Comparison of ENCODE assay signal across 31 cellular contexts in the genomic region with DNA sequence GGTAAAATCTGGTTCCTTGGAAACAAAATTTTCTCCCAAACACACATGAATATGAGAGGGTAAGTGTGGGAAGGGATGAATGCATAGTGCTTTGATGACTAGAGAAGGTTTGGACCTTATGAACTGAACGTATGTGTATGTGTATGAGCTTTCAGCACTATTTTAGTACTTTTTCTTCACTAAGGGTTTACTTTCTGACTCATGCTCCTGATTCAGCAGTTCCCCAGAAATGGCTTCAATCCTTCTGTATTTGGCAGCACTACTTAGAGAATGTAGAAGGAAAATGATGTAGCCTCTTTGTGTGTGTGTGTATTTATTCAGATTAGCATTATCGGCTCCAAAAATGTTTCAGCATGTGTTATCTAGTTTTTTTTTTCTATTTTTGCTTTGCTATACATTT. TPM values are rescaled to one million over a fixed set of nuclear protein-coding genes. Genes with fewer than 3 reads are reported as not detected.
DNase-seq lines count a peak whose midpoint lies in the region; ATAC-seq, FAIRE-seq and TF ChIP-seq lines count a peak whose summit lies in the region.
"Had no signal": no experiment of that assay in that cellular context is flagged by ENCODE, and none has a peak within 500 bp of the region (broad histone marks: within the 10 kb centered on the region; RNA-seq: fewer than 3 reads in every experiment).

No MANE protein-coding gene starts in this region.

- H3K36me3 Mint-ChIP-seq in astrocyte (ENCODE audit: low read depth, unreplicated experiment): no peaks in the 10 kb centered on the region
- H3K36me3 Mint-ChIP-seq: activated naive CD8-positive, alpha-beta T cell treated with anti-CD3 and anti-CD28 coated beads, Interleukin-2, amount 10 ng/mL, durations not matched to agents 7 days and 5 days had no signal

- H3K4me2 ChIP-seq in MM.1S (ENCODE audit: low read depth, low read length) (no peak overlapping the region), astrocyte (ENCODE audit: low read length) (no peak overlapping the region), hepatocyte (no peak overlapping the region), smooth muscle cell (peak overlapping the region; percentile 48)
- H3K4me2 ChIP-seq: BLaER1 treated with 17β-estradiol and CSF1 and Interleukin-3, amounts not matched to agents 10 nM and 100 nM; KMS-11 had no signal

- WGBS in hepatocyte (ENCODE audit: low lambda C conversion rate, missing lambda C conversion rate): 49% methylated on average over 2 of the region's 2 CpGs
- 21% methylated on average over 2 of the region's 2 CpGs for whole genome bisulfite sequencing in smooth muscle cell (ENCODE audit: low lambda C conversion rate)

- H2AFZ ChIP-seq in MM.1S (ENCODE audit: low read length) (no peak overlapping the region), astrocyte (ENCODE audit: low read depth, low read length) (no peak overlapping the region), hepatocyte (peak overlapping the region; percentile 19), smooth muscle cell (ENCODE audit: low read depth) (peak overlapping the region; percentile 55)

- H3K9ac ChIP-seq in MM.1S (ENCODE audit: low read length) (no peak overlapping the region), astrocyte (ENCODE audit: low read length) (no peak overlapping the region), smooth muscle cell (ENCODE audit: low read depth) (no peak overlapping the region), kidney (ENCODE audit: low read length in 2 of 2) (no peak overlapping the region)
- H3K9ac ChIP-seq: BLaER1 treated with 17β-estradiol and CSF1 and Interleukin-3, amounts not matched to agents 10 nM and 100 nM; KMS-11 had no signal

- peaks cover 6% of the 10 kb centered on the region for H3K4me1 Mint-ChIP-seq in astrocyte (ENCODE audit: low read depth, unreplicated experiment)
- H3K4me1 Mint-ChIP-seq: activated CD4-positive, alpha-beta T cell treated with anti-CD3 and anti-CD28 coated beads for 36 hours; activated naive CD8-positive, alpha-beta T cell treated with anti-CD3 and anti-CD28 coated beads, Interleukin-2, amount 10 ng/mL, durations not matched to agents 7 days and 5 days had no signal

- peak overlapping the region; percentile 59 for H3K27ac Mint-ChIP-seq in astrocyte (ENCODE audit: unreplicated experiment)
- H3K27ac Mint-ChIP-seq: activated CD4-positive, alpha-beta T cell treated with anti-CD3 and anti-CD28 coated beads for 36 hours; activated naive CD8-positive, alpha-beta T cell treated with anti-CD3 and anti-CD28 coated beads, Interleukin-2, amount 10 ng/mL, durations not matched to agents 7 days and 5 days; progenitor cell of endocrine pancreas had no signal

- no peak for ATAC-seq in GM21360 (IDR thresholded peaks at IDR 0.05; ENCODE audit: unreplicated experiment)
- ATAC-seq in activated CD4-positive, CD25-positive, alpha-beta regulatory T cell treated with anti-CD3 and anti-CD28 coated beads, Interleukin-2, amount 50 U/mL, for 24 hours: no peak
- ATAC-seq: activated CD4-positive, alpha-beta T cell treated with anti-CD3 and anti-CD28 coated beads for 36 hours; foreskin keratinocyte; HCT116; left lobe of liver; SK-N-SH treated with all-trans-retinoic acid at 6 μM for 48 hours had no signal

- H3K4me3 Mint-ChIP-seq in astrocyte (ENCODE audit: unreplicated experiment): no peak overlapping the region
- H3K4me3 Mint-ChIP-seq: activated CD4-positive, alpha-beta T cell treated with anti-CD3 and anti-CD28 coated beads for 36 hours; activated naive CD8-positive, alpha-beta T cell treated with anti-CD3 and anti-CD28 coated beads, Interleukin-2, amount 10 ng/mL, durations not matched to agents 7 days and 5 days had no signal

- H3K4me1 ChIP-seq in MM.1S (ENCODE audit: low read length) (no peaks in the 10 kb centered on the region), astrocyte (ENCODE audit: insufficient read depth, low read length) (no peaks in the 10 kb centered on the region), hepatocyte (ENCODE audit: insufficient read depth) (no peaks in the 10 kb centered on the region), smooth muscle cell (ENCODE audit: low read depth) (no peaks in the 10 kb centered on the region), kidney (ENCODE audit: control insufficient read depth in 1 of 2, insufficient read depth in 1 of 2, low read depth in 1 of 2, low read length in 2 of 2) (no peaks in the 10 kb centered on the region)
- H3K4me1 ChIP-seq: BLaER1 treated with 17β-estradiol and CSF1 and Interleukin-3, amounts not matched to agents 10 nM and 100 nM; foreskin keratinocyte; upper lobe of left lung had no signal

- no peaks in the 10 kb centered on the region for H3K9me2 ChIP-seq in MM.1S (replicated peaks; ENCODE audit: insufficient read depth, low read length)
- no peaks in the 10 kb centered on the region for H3K9me2 ChIP-seq in hepatocyte (replicated peaks; ENCODE audit: insufficient read depth)

- H3K9me3 ChIP-seq in MM.1S (replicated peaks; ENCODE audit: insufficient read depth, low read length): no peaks in the 10 kb centered on the region
- H3K9me3 ChIP-seq in astrocyte (ENCODE audit: insufficient read depth, low read depth, low read length): no peaks in the 10 kb centered on the region
- H3K9me3 ChIP-seq in hepatocyte (ENCODE audit: low read depth): no peaks in the 10 kb centered on the region
- no peaks in the 10 kb centered on the region for H3K9me3 ChIP-seq in smooth muscle cell (replicated peaks; ENCODE audit: low read depth)
- H3K9me3 ChIP-seq in kidney (ENCODE audit: control insufficient read depth in 1 of 2, low read length in 2 of 2): no peaks in the 10 kb centered on the region
- H3K9me3 ChIP-seq: BLaER1 treated with 17β-estradiol and CSF1 and Interleukin-3, amounts not matched to agents 10 nM and 100 nM; upper lobe of left lung had no signal

- H3K79me2 ChIP-seq in MM.1S (ENCODE audit: low read length): no peaks in the 10 kb centered on the region
- H3K79me2 ChIP-seq in astrocyte (ENCODE audit: insufficient read depth, low read length): no peaks in the 10 kb centered on the region
- H3K79me2 ChIP-seq in hepatocyte: no peaks in the 10 kb centered on the region
- no peaks in the 10 kb centered on the region for H3K79me2 ChIP-seq in smooth muscle cell (ENCODE audit: low read depth)

- H4K20me1 ChIP-seq in MM.1S (ENCODE audit: insufficient read depth, low read length) (no peaks in the 10 kb centered on the region), astrocyte (ENCODE audit: insufficient read depth, low read length) (no peaks in the 10 kb centered on the region), hepatocyte (ENCODE audit: insufficient read depth, poor library complexity, severe bottlenecking) (no peaks in the 10 kb centered on the region), smooth muscle cell (ENCODE audit: low read depth) (no peaks in the 10 kb centered on the region)
- H4K20me1 ChIP-seq: BLaER1 treated with 17β-estradiol and CSF1 and Interleukin-3, amounts not matched to agents 10 nM and 100 nM had no signal

- H3K36me3 ChIP-seq in MM.1S (replicated peaks; ENCODE audit: insufficient read depth, low read length) (no peaks in the 10 kb centered on the region), astrocyte (ENCODE audit: insufficient read depth, low read length) (no peaks in the 10 kb centered on the region), hepatocyte (replicated peaks; ENCODE audit: insufficient read depth, low read depth) (no peaks in the 10 kb centered on the region), smooth muscle cell (ENCODE audit: low read depth) (no peaks in the 10 kb centered on the region), kidney (ENCODE audit: control insufficient read depth in 1 of 2, insufficient read depth in 2 of 2, low read length in 2 of 2) (no peaks in the 10 kb centered on the region)
- H3K36me3 ChIP-seq: BLaER1 treated with 17β-estradiol and CSF1 and Interleukin-3, amounts not matched to agents 10 nM and 100 nM; upper lobe of left lung had no signal

- no peaks in the 10 kb centered on the region for H3K27me3 Mint-ChIP-seq in astrocyte (ENCODE audit: low read depth, unreplicated experiment)
- H3K27me3 Mint-ChIP-seq: activated CD4-positive, alpha-beta T cell treated with anti-CD3 and anti-CD28 coated beads for 36 hours; progenitor cell of endocrine pancreas had no signal

- intact Hi-C loops in kidney (cut with DNase I): no loop called here

- H3K27me3 ChIP-seq in MM.1S (replicated peaks; ENCODE audit: insufficient read depth, low read length) (no peaks in the 10 kb centered on the region), astrocyte (ENCODE audit: insufficient read depth, low read length) (no peaks in the 10 kb centered on the region), hepatocyte (no peaks in the 10 kb centered on the region), smooth muscle cell (ENCODE audit: low read depth) (no peaks in the 10 kb centered on the region)
- H3K27me3 ChIP-seq: BLaER1 treated with 17β-estradiol and CSF1 and Interleukin-3, amounts not matched to agents 10 nM and 100 nM; foreskin keratinocyte; upper lobe of left lung had no signal

- H3F3A ChIP-seq in MM.1S (ENCODE audit: insufficient read depth, low read length): no peaks in the 10 kb centered on the region
- no peaks in the 10 kb centered on the region for H3F3A ChIP-seq in smooth muscle cell (ENCODE audit: low read depth)

- DNase-seq in MM.1S (peak; percentile 8), astrocyte (ENCODE audit: low read depth) (peak; percentile 21), hepatocyte (ENCODE audit: low spot score) (peak; percentile 20), smooth muscle cell (lab: John Stamatoyannopoulos, UW; ENCODE audit: unreplicated experiment) (no peak), kidney (no peak), germinal center (ENCODE audit: low spot score) (no peak)
- DNase-seq: activated CD4-positive, alpha-beta T cell treated with anti-CD3 and anti-CD28 coated beads for 36 hours; activated naive CD8-positive, alpha-beta T cell treated with anti-CD3 and anti-CD28 coated beads, Interleukin-2, amount 10 ng/mL, durations not matched to agents 7 days and 5 days; activated T-cell treated with anti-CD3 and anti-CD28 coated beads for 4 hours; DMS79; effector memory CD4-positive, alpha-beta T cell; erythroblast; foreskin keratinocyte; mesendoderm; NCI-H1417 treated with DMSO at 0.1 percent for 48 hours; NCI-H2081; NCI-H82; T-helper 2 cell; upper lobe of left lung had no signal

- TF ChIP-seq CTCF in MM.1S (IDR thresholded peaks at IDR 0.05; ENCODE audit: low read length) (no peak), astrocyte (IDR thresholded peaks at IDR 0.05; ENCODE audit: insufficient read depth, low read depth, low read length) (no peak), hepatocyte (IDR thresholded peaks at IDR 0.05; ENCODE audit: poor library complexity) (no peak), smooth muscle cell (IDR thresholded peaks at IDR 0.05; ENCODE audit: borderline replicate concordance, insufficient read depth, poor library complexity, severe bottlenecking) (no peak), kidney (IDR thresholded peaks at IDR 0.05; ENCODE audit: borderline replicate concordance, extremely low read depth, insufficient read depth) (no peak)

- H3K4me3 ChIP-seq in MM.1S (ENCODE audit: low read length): no peak overlapping the region
- H3K4me3 ChIP-seq in astrocyte (ENCODE audit: insufficient read depth, low read depth, low read length): no peak overlapping the region
- H3K4me3 ChIP-seq in hepatocyte: no peak overlapping the region
- H3K4me3 ChIP-seq in smooth muscle cell: no peak overlapping the region
- no peak overlapping the region for H3K4me3 ChIP-seq in kidney (ENCODE audit: low read length in 2 of 2)
- H3K4me3 ChIP-seq: BLaER1 treated with 17β-estradiol and CSF1 and Interleukin-3, amounts not matched to agents 10 nM and 100 nM; upper lobe of left lung had no signal

- H3K9me3 Mint-ChIP-seq in astrocyte (ENCODE audit: unreplicated experiment): no peaks in the 10 kb centered on the region
- H3K9me3 Mint-ChIP-seq: activated naive CD8-positive, alpha-beta T cell treated with anti-CD3 and anti-CD28 coated beads, Interleukin-2, amount 10 ng/mL, durations not matched to agents 7 days and 5 days; brain had no signal

- FAIRE-seq in astrocyte (lab: Jason Lieb, UNC): no peak
- FAIRE-seq in kidney (lab: Jason Lieb, UNC): no peak
- FAIRE-seq: GM19239 had no signal

- H3K27ac ChIP-seq in MM.1S (ENCODE audit: low read length) (no peak overlapping the region), astrocyte (ENCODE audit: low read depth, low read length) (no peak overlapping the region), hepatocyte (no peak overlapping the region), smooth muscle cell (ENCODE audit: low read depth) (peak overlapping the region; percentile 23), kidney (ENCODE audit: low read depth in 2 of 2, low read length in 2 of 2) (no peak overlapping the region)
- H3K27ac ChIP-seq: BLaER1 treated with 17β-estradiol and CSF1 and Interleukin-3, amounts not matched to agents 10 nM and 100 nM; foreskin keratinocyte; KMS-11; upper lobe of left lung had no signal

RNA-seq across cellular contexts. Expression of a gene that starts 22.1 kb away (rescaled TPM):
- not detected in 2 replicates for total RNA-seq in astrocyte
- 0.88 and 3.0 TPM in 2 replicates for total RNA-seq in hepatocyte
- 0.04 and 0.19 TPM in 2 replicates for polyA plus RNA-seq in hepatocyte
- total RNA-seq in smooth muscle cell: 0.04 and 0.22 TPM in 2 replicates
- not detected in 2 replicates for polyA plus RNA-seq in smooth muscle cell
- total RNA-seq in kidney: 3.6 TPM
- 9.9 TPM for polyA plus RNA-seq in kidney (ENCODE audit: insufficient read depth, low read depth, low replicate concordance)
- total RNA-seq: activated CD4-positive, alpha-beta T cell treated with anti-CD3 and anti-CD28 coated beads for 36 hours; activated naive CD8-positive, alpha-beta T cell treated with anti-CD3 and anti-CD28 coated beads, Interleukin-2, amount 10 ng/mL, durations not matched to agents 7 days and 5 days; foreskin keratinocyte; myocyte; upper lobe of left lung had no signal
- polyA plus RNA-seq: AG04450, foreskin keratinocyte had no signal

Comparison
In these comparisons a context has a peak if more than half of its experiments do, and no peak if none do; other contexts are left out.
1. DNase-seq: peak in MM.1S (single experiment), astrocyte (single experiment) and hepatocyte (single experiment); none in smooth muscle cell (single experiment), kidney (single experiment) and germinal center (single experiment).
2. H2AFZ ChIP-seq: peak in hepatocyte (single experiment) and smooth muscle cell (single experiment); none in MM.1S (single experiment) and astrocyte (single experiment).